ENCODE assay signal across 27 cellular contexts in the genomic region with DNA sequence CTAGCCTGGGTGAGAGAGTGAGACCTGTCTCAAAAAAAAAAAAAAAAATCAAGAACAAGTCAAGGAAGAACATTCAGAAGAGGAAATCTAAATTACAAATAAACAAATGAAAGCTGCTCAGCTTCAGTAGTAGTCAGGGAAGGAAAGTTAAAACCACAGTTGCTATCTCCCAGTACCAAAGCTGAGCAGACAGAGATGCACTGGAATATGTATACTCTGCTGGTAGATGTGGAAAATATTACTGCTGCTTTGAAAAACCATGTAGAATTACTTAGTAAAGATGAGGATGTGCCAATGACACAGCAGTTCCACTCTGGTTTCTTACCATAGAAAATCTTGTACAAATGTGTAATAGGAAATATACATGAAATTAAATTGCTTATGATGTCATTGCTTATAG. TPM values are rescaled to one million over a fixed set of nuclear protein-coding genes. Genes with fewer than 3 reads are reported as not detected.
A peak's percentile ranks its signal among the peaks of the same experiment; 100 is the strongest.
DNase-seq lines count a peak whose midpoint lies in the region; ATAC-seq lines count a peak whose summit lies in the region.
"Had no signal": no experiment of that assay in that cellular context is flagged by ENCODE, and none has a peak within 500 bp of the region (broad histone marks: within the 10 kb centered on the region; RNA-seq: fewer than 3 reads in every experiment).

No MANE protein-coding gene starts in this region.

- peak overlapping the region; percentile 88 for H3K27ac Mint-ChIP-seq in activated CD4-positive, alpha-beta T cell treated with anti-CD3 and anti-CD28 coated beads, Interleukin-2, amount 10 ng/mL, durations not matched to agents 24 days and 14 days
- peak overlapping the region; percentile 92 for H3K27ac Mint-ChIP-seq in T-helper 17 cell
- peak overlapping the region; percentile 88 for H3K27ac Mint-ChIP-seq in activated T-helper 2 cell treated with anti-CD3 and anti-CD28 coated beads, Interferon-gamma antibody, Interleukin-2, Interleukin-4, amounts not matched to agents 10 μg/mL and 5 μg/mL and 100 μg/mL, durations not matched to agents 14 hours and 24 hours and 36 hours
- peak overlapping the region; percentile 73 to 88 for H3K27ac Mint-ChIP-seq in natural killer cell treated with Interleukin-12 subunit alpha and Interleukin-12 subunit beta and Interleukin-15 and Interleukin-18, amount 100 ng/mL, for 72 hours
- H3K27ac Mint-ChIP-seq: activated B cell treated with CpG ODN at 0.5 μM for 24 hours, GM23338, type B pancreatic cell had no signal

- H3K9me3 ChIP-seq in T-helper 17 cell (ENCODE audit: control insufficient read depth, low read length, poor library complexity, severe bottlenecking), result no peaks in the 10 kb centered on the region
- H3K9me3 ChIP-seq: ovary had no signal

- DNase-seq in activated CD4-positive, alpha-beta T cell treated with anti-CD3 and anti-CD28 coated beads, Interleukin-2, amount 10 ng/mL, durations not matched to agents 24 days and 14 days, result no peak
- DNase-seq in activated CD4-positive, alpha-beta T cell treated with anti-CD3 and anti-CD28 coated beads, Interleukin-2, amount 50 U/mL, for 1 hour, result no peak
- no peak for DNase-seq in T-helper 17 cell
- DNase-seq in activated T-helper 2 cell treated with anti-CD3 and anti-CD28 coated beads, Interferon-gamma antibody, Interleukin-2, Interleukin-4, amounts not matched to agents 10 μg/mL and 5 μg/mL and 100 μg/mL, durations not matched to agents 14 hours and 24 hours and 36 hours (ENCODE audit: low spot score), result no peak
- no peak for DNase-seq in natural killer cell treated with Interleukin-12 subunit alpha and Interleukin-12 subunit beta and Interleukin-15 and Interleukin-18, amount 100 ng/mL, for 72 hours (ENCODE audit: low spot score)
- DNase-seq in dermis blood vessel endothelial cell, result no peak
- no peak for DNase-seq in GM03348 (ENCODE audit: low spot score)
- no peak for DNase-seq in NCI-H2227 treated with DMSO at 0.1 percent for 48 hours (lab: John Stamatoyannopoulos, UW)
- DNase-seq: 8988T; activated B cell treated with CpG ODN at 0.5 μM for 24 hours; activated CD4-positive, alpha-beta T cell treated with anti-CD3 and anti-CD28 coated beads, Interleukin-2, amount 50 U/mL, for 48 hours; Calu3; central memory CD4-positive, alpha-beta T cell; DMS79 treated with DMSO at 0.1 percent for 48 hours; GF-D8; IMR-90; mammary epithelial cell; NCI-H146; NCI-H2107; NCI-H446; NCI-H774; ovary; SIG-M5; stimulated activated CD4-positive, alpha-beta T cell treated with anti-CD3 and anti-CD28 coated beads, Interleukin-4, amount 100 ng/mL, for 24 hours had no signal

- peaks cover 10% of the 10 kb centered on the region for H3K9me3 Mint-ChIP-seq in activated CD4-positive, alpha-beta T cell treated with anti-CD3 and anti-CD28 coated beads, Interleukin-2, amount 10 ng/mL, durations not matched to agents 24 days and 14 days
- H3K9me3 Mint-ChIP-seq in activated T-helper 2 cell treated with anti-CD3 and anti-CD28 coated beads, Interferon-gamma antibody, Interleukin-2, Interleukin-4, amounts not matched to agents 10 μg/mL and 5 μg/mL and 100 μg/mL, durations not matched to agents 14 hours and 24 hours and 36 hours, result peaks cover 11% of the 10 kb centered on the region
- H3K9me3 Mint-ChIP-seq in natural killer cell treated with Interleukin-12 subunit alpha and Interleukin-12 subunit beta and Interleukin-15 and Interleukin-18, amount 100 ng/mL, for 72 hours, result peaks cover 9% of the 10 kb centered on the region

- intact Hi-C loops in activated CD4-positive, alpha-beta T cell treated with anti-CD3 and anti-CD28 coated beads, Interleukin-2, amount 10 ng/mL, durations not matched to agents 24 days and 14 days (cut with micrococcal nuclease), result loop anchor here (2.0 to 5.0 kb wide), 2 partner anchors 26 to 36 kb away; a partner anchor contains a TSS
- intact Hi-C loops in activated T-helper 2 cell treated with anti-CD3 and anti-CD28 coated beads, Interferon-gamma antibody, Interleukin-2, Interleukin-4, amounts not matched to agents 10 μg/mL and 5 μg/mL and 100 μg/mL, durations not matched to agents 14 hours and 24 hours and 36 hours (cut with micrococcal nuclease), result loop anchor here (1.0 to 5.0 kb wide), 3 partner anchors 25 to 76 kb away; a partner anchor contains a TSS

- no peak for ATAC-seq in T-helper 17 cell
- ATAC-seq in natural killer cell treated with Interleukin-12 subunit alpha and Interleukin-12 subunit beta and Interleukin-15 and Interleukin-18, amount 100 ng/mL, for 72 hours, result peak in 1 of 2 donors; percentile 48
- ATAC-seq: GM23338 had no signal

- no peaks in the 10 kb centered on the region for H3K27me3 Mint-ChIP-seq in activated CD4-positive, alpha-beta T cell treated with anti-CD3 and anti-CD28 coated beads, Interleukin-2, amount 10 ng/mL, durations not matched to agents 24 days and 14 days
- no peaks in the 10 kb centered on the region for H3K27me3 Mint-ChIP-seq in T-helper 17 cell
- no peaks in the 10 kb centered on the region for H3K27me3 Mint-ChIP-seq in activated T-helper 2 cell treated with anti-CD3 and anti-CD28 coated beads, Interferon-gamma antibody, Interleukin-2, Interleukin-4, amounts not matched to agents 10 μg/mL and 5 μg/mL and 100 μg/mL, durations not matched to agents 14 hours and 24 hours and 36 hours (ENCODE audit: low read depth)
- peaks cover 0 to 3% of the 10 kb centered on the region in 2 donors for H3K27me3 Mint-ChIP-seq in natural killer cell treated with Interleukin-12 subunit alpha and Interleukin-12 subunit beta and Interleukin-15 and Interleukin-18, amount 100 ng/mL, for 72 hours
- H3K27me3 Mint-ChIP-seq: type B pancreatic cell had no signal

- peaks cover 8% of the 10 kb centered on the region for H3K36me3 Mint-ChIP-seq in activated CD4-positive, alpha-beta T cell treated with anti-CD3 and anti-CD28 coated beads, Interleukin-2, amount 10 ng/mL, durations not matched to agents 24 days and 14 days (ENCODE audit: low read depth)
- no peaks in the 10 kb centered on the region for H3K36me3 Mint-ChIP-seq in T-helper 17 cell (ENCODE audit: low read depth)
- peaks cover 9% of the 10 kb centered on the region for H3K36me3 Mint-ChIP-seq in activated T-helper 2 cell treated with anti-CD3 and anti-CD28 coated beads, Interferon-gamma antibody, Interleukin-2, Interleukin-4, amounts not matched to agents 10 μg/mL and 5 μg/mL and 100 μg/mL, durations not matched to agents 14 hours and 24 hours and 36 hours (ENCODE audit: low read depth)
- H3K36me3 Mint-ChIP-seq in natural killer cell treated with Interleukin-12 subunit alpha and Interleukin-12 subunit beta and Interleukin-15 and Interleukin-18, amount 100 ng/mL, for 72 hours, result peaks cover 11% of the 10 kb centered on the region
- H3K36me3 Mint-ChIP-seq: CD14-positive monocyte, type B pancreatic cell had no signal

- H3K4me1 Mint-ChIP-seq in activated CD4-positive, alpha-beta T cell treated with anti-CD3 and anti-CD28 coated beads, Interleukin-2, amount 10 ng/mL, durations not matched to agents 24 days and 14 days, result peaks cover 13% of the 10 kb centered on the region
- H3K4me1 Mint-ChIP-seq in T-helper 17 cell, result peaks cover 21% of the 10 kb centered on the region
- peaks cover 28% of the 10 kb centered on the region for H3K4me1 Mint-ChIP-seq in activated T-helper 2 cell treated with anti-CD3 and anti-CD28 coated beads, Interferon-gamma antibody, Interleukin-2, Interleukin-4, amounts not matched to agents 10 μg/mL and 5 μg/mL and 100 μg/mL, durations not matched to agents 14 hours and 24 hours and 36 hours (ENCODE audit: low read depth)
- H3K4me1 Mint-ChIP-seq in natural killer cell treated with Interleukin-12 subunit alpha and Interleukin-12 subunit beta and Interleukin-15 and Interleukin-18, amount 100 ng/mL, for 72 hours (ENCODE audit: low read depth in 2 of 2), result peaks cover 23 to 33% of the 10 kb centered on the region in 2 donors
- H3K4me1 Mint-ChIP-seq: activated B cell treated with CpG ODN at 0.5 μM for 24 hours, CD14-positive monocyte, GM23338 had no signal

- H3K4me3 Mint-ChIP-seq in activated CD4-positive, alpha-beta T cell treated with anti-CD3 and anti-CD28 coated beads, Interleukin-2, amount 10 ng/mL, durations not matched to agents 24 days and 14 days, result no peak overlapping the region
- H3K4me3 Mint-ChIP-seq in T-helper 17 cell, result peak overlapping the region; percentile 51
- no peak overlapping the region for H3K4me3 Mint-ChIP-seq in activated T-helper 2 cell treated with anti-CD3 and anti-CD28 coated beads, Interferon-gamma antibody, Interleukin-2, Interleukin-4, amounts not matched to agents 10 μg/mL and 5 μg/mL and 100 μg/mL, durations not matched to agents 14 hours and 24 hours and 36 hours (ENCODE audit: low read depth)
- peak overlapping the region; percentile 57 for H3K4me3 Mint-ChIP-seq in natural killer cell treated with Interleukin-12 subunit alpha and Interleukin-12 subunit beta and Interleukin-15 and Interleukin-18, amount 100 ng/mL, for 72 hours
- H3K4me3 Mint-ChIP-seq: activated B cell treated with CpG ODN at 0.5 μM for 24 hours, CD14-positive monocyte, GM23338, type B pancreatic cell had no signal

RNA-seq across cellular contexts. Expression of a gene that starts 25.0 kb away (rescaled TPM):
- 61.3 and 62.3 TPM in 2 replicates for total RNA-seq in activated CD4-positive, alpha-beta T cell treated with anti-CD3 and anti-CD28 coated beads, Interleukin-2, amount 10 ng/mL, durations not matched to agents 24 days and 14 days
- total RNA-seq in T-helper 17 cell (10 to 100 TPM; 69.5 to 73.9 TPM), dermis blood vessel endothelial cell (41.5 and 42.4 TPM in 2 replicates)
- total RNA-seq in activated T-helper 2 cell treated with anti-CD3 and anti-CD28 coated beads, Interferon-gamma antibody, Interleukin-2, Interleukin-4, amounts not matched to agents 10 μg/mL and 5 μg/mL and 100 μg/mL, durations not matched to agents 14 hours and 24 hours and 36 hours, result 116 and 117 TPM in 2 replicates
- 100 to 1,000 TPM; 109 to 177 TPM for total RNA-seq in natural killer cell treated with Interleukin-12 subunit alpha and Interleukin-12 subunit beta and Interleukin-15 and Interleukin-18, amount 100 ng/mL, for 72 hours

Comparison
In these comparisons a context has a peak if more than half of its experiments do, and no peak if none do; other contexts are left out.
1. H3K4me3 Mint-ChIP-seq: peak in T-helper 17 cell (single experiment) and natural killer cell treated with Interleukin-12 subunit alpha and Interleukin-12 subunit beta and Interleukin-15 and Interleukin-18, amount 100 ng/mL, for 72 hours (single experiment); none in activated CD4-positive, alpha-beta T cell treated with anti-CD3 and anti-CD28 coated beads, Interleukin-2, amount 10 ng/mL, durations not matched to agents 24 days and 14 days (single experiment) and activated T-helper 2 cell treated with anti-CD3 and anti-CD28 coated beads, Interferon-gamma antibody, Interleukin-2, Interleukin-4, amounts not matched to agents 10 μg/mL and 5 μg/mL and 100 μg/mL, durations not matched to agents 14 hours and 24 hours and 36 hours (single experiment).
2. Peak in every context shown above with its lines, with median percentiles within 50 percentile points of each other: H3K27ac Mint-ChIP-seq.